In genomic region chr7:54355842-54356241, GRCh38 we compare ENCODE assay signal across 22 cellular contexts.
"Had no signal": no experiment of that assay in that cellular context is flagged by ENCODE, and none has a peak within 500 bp of the region (broad histone marks: within the 10 kb centered on the region; RNA-seq: fewer than 3 reads in every experiment).

No MANE protein-coding gene starts in this region.

- H3K9me3 Mint-ChIP-seq: endodermal cell had no signal

- H3K27me3 Mint-ChIP-seq: dendritic cell treated with granulocyte-macrophage colony-stimulating factor and Interleukin-4, amounts not matched to agents 40 ng/mL and 50 ng/mL, for 4 days; effector memory CD8-positive, alpha-beta T cell had no signal

- H3K4me3 Mint-ChIP-seq: dendritic cell treated with granulocyte-macrophage colony-stimulating factor and Interleukin-4, amounts not matched to agents 40 ng/mL and 50 ng/mL, for 4 days; effector memory CD8-positive, alpha-beta T cell; endodermal cell had no signal

- DNase-seq: colonic mucosa; cortex of kidney; dermis blood vessel endothelial cell; dorsolateral prefrontal cortex; effector CD4-positive, alpha-beta T cell; effector CD8-positive, alpha-beta T cell; effector memory CD4-positive, alpha-beta T cell; effector memory CD8-positive, alpha-beta T cell; endodermal cell; erythroblast; esophagus squamous epithelium; foreskin fibroblast; foreskin keratinocyte; foreskin melanocyte; gastrocnemius medialis; glutamatergic neuron; heart left ventricle had no signal

- FAIRE-seq: colon, endometrium, endothelial cell of umbilical vein, frontal cortex had no signal

- H3K27ac Mint-ChIP-seq: dendritic cell treated with granulocyte-macrophage colony-stimulating factor and Interleukin-4, amounts not matched to agents 40 ng/mL and 50 ng/mL, for 4 days; effector memory CD8-positive, alpha-beta T cell; endodermal cell had no signal
